In genomic region chr1:248926401-248927182, GRCh38 we compare ENCODE assay signal across 14 cellular contexts. TPM values are rescaled to one million over a fixed set of nuclear protein-coding genes. Genes with fewer than 3 reads are reported as not detected.
DNase-seq lines count a peak whose midpoint lies in the region; ATAC-seq and TF ChIP-seq lines count a peak whose summit lies in the region.
"Had no signal": no experiment of that assay in that cellular context is flagged by ENCODE, and none has a peak within 500 bp of the region (broad histone marks: within the 10 kb centered on the region; RNA-seq: fewer than 3 reads in every experiment).

No MANE protein-coding gene starts in this region.

- H3K4me3 ChIP-seq in SJSA1 (no peak overlapping the region), aorta (ENCODE audit: low read length in 2 of 2) (no peak overlapping the region), right atrium auricular region (no peak overlapping the region)

- intact Hi-C loops in natural killer cell (cut with micrococcal nuclease): no loop called here
- intact Hi-C loops in aorta (cut with DNase I): no loop called here

- no peaks in the 10 kb centered on the region for H3K36me3 ChIP-seq in SJSA1
- H3K36me3 ChIP-seq in aorta (ENCODE audit: control insufficient read depth in 1 of 2, insufficient read depth in 2 of 2, low read length in 1 of 2): no peaks in the 10 kb centered on the region
- no peaks in the 10 kb centered on the region for H3K36me3 ChIP-seq in right atrium auricular region

- peak overlapping the region; percentile 92 for H3K27ac ChIP-seq in SJSA1
- H3K27ac ChIP-seq in temporal lobe (ENCODE audit: low read depth, low read length): peak overlapping the region; percentile 52
- no peak overlapping the region for H3K27ac ChIP-seq in aorta (ENCODE audit: low read depth in 1 of 2, low read length in 2 of 2)
- H3K27ac ChIP-seq in right atrium auricular region: no peak overlapping the region

- H3K36me3 Mint-ChIP-seq in natural killer cell treated with Interleukin-12 subunit alpha and Interleukin-12 subunit beta and Interleukin-15 and Interleukin-18, amount 100 ng/mL, for 72 hours: peaks cover 6% of the 10 kb centered on the region
- H3K36me3 Mint-ChIP-seq in natural killer cell: no peaks in the 10 kb centered on the region
- H3K36me3 Mint-ChIP-seq: activated naive CD4-positive, alpha-beta T cell treated with anti-CD3 and anti-CD28 coated beads, Interleukin-2, amount 50 U/mL, for 24 hours had no signal

- WGBS in aorta, 2 donors: 67 to 78% methylated on average over 7 of the region's 7 CpGs

- H3K4me1 Mint-ChIP-seq in natural killer cell treated with Interleukin-12 subunit alpha and Interleukin-12 subunit beta and Interleukin-15 and Interleukin-18, amount 100 ng/mL, for 72 hours (ENCODE audit: low read depth in 2 of 2): peaks cover 27 to 30% of the 10 kb centered on the region in 2 donors
- H3K4me1 Mint-ChIP-seq in natural killer cell: peaks cover 14 to 25% of the 10 kb centered on the region in 2 donors

- peaks cover 38% of the 10 kb centered on the region for H3K4me1 ChIP-seq in SJSA1 (replicated peaks)
- H3K4me1 ChIP-seq in aorta (ENCODE audit: control insufficient read depth in 1 of 2, insufficient read depth in 2 of 2, low read length in 2 of 2): no peaks in the 10 kb centered on the region
- peaks cover 0 to 5% of the 10 kb centered on the region in 2 donors for H3K4me1 ChIP-seq in right atrium auricular region

- DNase-seq in natural killer cell treated with Interleukin-12 subunit alpha and Interleukin-12 subunit beta and Interleukin-15 and Interleukin-18, amount 100 ng/mL, for 72 hours (ENCODE audit: low spot score): no peak
- DNase-seq in natural killer cell (no peak), SJSA1 (ENCODE audit: low read depth in 1 of 2, low spot score in 2 of 2) (peak; percentile 63 to 81), fibroblast of peridontal ligament (ENCODE audit: extremely low read depth) (peak; percentile 60), aorta (no peak), right atrium auricular region (ENCODE audit: low spot score) (no peak)
- DNase-seq: naive B cell; NCI-H1105; NCI-H510A; SIG-M5; stimulated activated naive CD4-positive, alpha-beta T cell treated with Interleukin-2 at 50 U/mL for 16 hours had no signal

- no peaks in the 10 kb centered on the region for H3K9me3 ChIP-seq in SJSA1 (replicated peaks)
- H3K9me3 ChIP-seq in aorta (ENCODE audit: control insufficient read depth, low read length): no peaks in the 10 kb centered on the region
- H3K9me3 ChIP-seq in right atrium auricular region: no peaks in the 10 kb centered on the region

- no peaks in the 10 kb centered on the region for H3K9me3 Mint-ChIP-seq in natural killer cell treated with Interleukin-12 subunit alpha and Interleukin-12 subunit beta and Interleukin-15 and Interleukin-18, amount 100 ng/mL, for 72 hours
- no peaks in the 10 kb centered on the region for H3K9me3 Mint-ChIP-seq in natural killer cell
- H3K9me3 Mint-ChIP-seq: activated naive CD4-positive, alpha-beta T cell treated with anti-CD3 and anti-CD28 coated beads, Interleukin-2, amount 50 U/mL, for 24 hours; naive B cell had no signal

- peak overlapping the region; percentile 43 for H3K4me3 Mint-ChIP-seq in natural killer cell treated with Interleukin-12 subunit alpha and Interleukin-12 subunit beta and Interleukin-15 and Interleukin-18, amount 100 ng/mL, for 72 hours
- no peak overlapping the region for H3K4me3 Mint-ChIP-seq in natural killer cell
- H3K4me3 Mint-ChIP-seq: activated naive CD4-positive, alpha-beta T cell treated with anti-CD3 and anti-CD28 coated beads, Interleukin-2, amount 50 U/mL, for 24 hours; naive B cell had no signal

- H3K27ac Mint-ChIP-seq in natural killer cell treated with Interleukin-12 subunit alpha and Interleukin-12 subunit beta and Interleukin-15 and Interleukin-18, amount 100 ng/mL, for 72 hours: no peak overlapping the region
- no peak overlapping the region for H3K27ac Mint-ChIP-seq in natural killer cell
- H3K27ac Mint-ChIP-seq: activated naive CD4-positive, alpha-beta T cell treated with anti-CD3 and anti-CD28 coated beads, Interleukin-2, amount 50 U/mL, for 24 hours had no signal

- no peak for TF ChIP-seq CTCF in natural killer cell (IDR thresholded peaks at IDR 0.05)
- TF ChIP-seq CTCF in right atrium auricular region (IDR thresholded peaks at IDR 0.05): no peak

- no peak for ATAC-seq in natural killer cell treated with Interleukin-12 subunit alpha and Interleukin-12 subunit beta and Interleukin-15 and Interleukin-18, amount 100 ng/mL, for 72 hours
- no peak for ATAC-seq in natural killer cell
- no peak for ATAC-seq in aorta (ENCODE audit: low FRiP score)
- no peak for ATAC-seq in GM21526 (IDR thresholded peaks at IDR 0.05; ENCODE audit: low FRiP score, unreplicated experiment)

- H3K27me3 ChIP-seq in SJSA1 (replicated peaks) (no peaks in the 10 kb centered on the region), aorta (ENCODE audit: control insufficient read depth in 1 of 2, insufficient read depth in 2 of 2, low read length in 1 of 2) (no peaks in the 10 kb centered on the region), right atrium auricular region (no peaks in the 10 kb centered on the region)

- H3K27me3 Mint-ChIP-seq in natural killer cell treated with Interleukin-12 subunit alpha and Interleukin-12 subunit beta and Interleukin-15 and Interleukin-18, amount 100 ng/mL, for 72 hours: peaks cover 21 to 27% of the 10 kb centered on the region in 2 donors
- peaks cover 21 to 23% of the 10 kb centered on the region in 2 donors for H3K27me3 Mint-ChIP-seq in natural killer cell (ENCODE audit: low read depth in 2 of 2)
- H3K27me3 Mint-ChIP-seq: naive B cell had no signal

RNA-seq across cellular contexts. Expression of gene PGBD2, which starts 20.6 kb away (rescaled TPM):
- 1 to 10 TPM; 6.9 to 7.2 TPM for total RNA-seq in natural killer cell treated with Interleukin-12 subunit alpha and Interleukin-12 subunit beta and Interleukin-15 and Interleukin-18, amount 100 ng/mL, for 72 hours
- total RNA-seq in natural killer cell (1 to 10 TPM; 3.1 to 9.2 (median 6.2) TPM), temporal lobe (10.1 TPM), aorta (1 to 10 TPM; 5.3 to 6.7 TPM), right atrium auricular region (1 to 10 TPM; 2.4 to 3.1 TPM)
- 2.6 and 5.9 TPM in 2 replicates for total RNA-seq in SJSA1 (2014; rRNA removed; shearing (Covaris generic))
- polyA plus RNA-seq in aorta: 1 to 10 TPM; 1.8 to 4.2 TPM

Comparison
In these comparisons a context has a peak if more than half of its experiments do, and no peak if none do; other contexts are left out.
1. DNase-seq: peak in SJSA1 (2 of 2) and fibroblast of peridontal ligament (single experiment); none in natural killer cell treated with Interleukin-12 subunit alpha and Interleukin-12 subunit beta and Interleukin-15 and Interleukin-18, amount 100 ng/mL, for 72 hours (single experiment), natural killer cell (single experiment), aorta (0 of 2) and right atrium auricular region (single experiment).
2. H3K27ac ChIP-seq: peak in SJSA1 (single experiment) and temporal lobe (single experiment); none in aorta (0 of 2) and right atrium auricular region (0 of 2).